In genomic region chr5:180787711-180788431, GRCh38 we compare ENCODE assay signal across 12 cellular contexts. TPM values are rescaled to one million over a fixed set of nuclear protein-coding genes. Genes with fewer than 3 reads are reported as not detected.
DNase-seq lines count a peak whose midpoint lies in the region; ATAC-seq and TF ChIP-seq lines count a peak whose summit lies in the region.
"Had no signal": no experiment of that assay in that cellular context is flagged by ENCODE, and none has a peak within 500 bp of the region (broad histone marks: within the 10 kb centered on the region; RNA-seq: fewer than 3 reads in every experiment).

No MANE protein-coding gene starts in this region.

- no peaks in the 10 kb centered on the region for H3K9me3 Mint-ChIP-seq in activated naive CD8-positive, alpha-beta T cell (ENCODE audit: low read depth)
- H3K9me3 Mint-ChIP-seq in activated naive CD8-positive, alpha-beta T cell treated with anti-CD3 and anti-CD28 coated beads, Interleukin-2, amount 50 U/mL, for 24 hours, result no peaks in the 10 kb centered on the region
- H3K9me3 Mint-ChIP-seq in activated naive CD8-positive, alpha-beta T cell treated with anti-CD3 and anti-CD28 coated beads, Interleukin-2, amount 10 ng/mL, durations not matched to agents 7 days and 5 days, result no peaks in the 10 kb centered on the region
- no peaks in the 10 kb centered on the region for H3K9me3 Mint-ChIP-seq in type B pancreatic cell
- H3K9me3 Mint-ChIP-seq: central memory CD8-positive, alpha-beta T cell had no signal

- ATAC-seq in activated naive CD8-positive, alpha-beta T cell treated with anti-CD3 and anti-CD28 coated beads, Interleukin-2, amount 50 U/mL, for 24 hours, result no peak
- no peak for ATAC-seq in activated naive CD8-positive, alpha-beta T cell treated with anti-CD3 and anti-CD28 coated beads, Interleukin-2, amount 10 ng/mL, durations not matched to agents 7 days and 5 days (ENCODE audit: low read depth)
- no peak for ATAC-seq in HG03378 (IDR thresholded peaks at IDR 0.05; ENCODE audit: unreplicated experiment)

- WGBS in mesenchymal stem cell, result 89% methylated on average over 20 of the region's 20 CpGs

- H3K27me3 ChIP-seq in mesenchymal stem cell (ENCODE audit: control insufficient read depth in 1 of 2, insufficient read depth in 1 of 2, low read length in 2 of 2), result no peaks in the 10 kb centered on the region
- H3K27me3 ChIP-seq: tibial artery had no signal

- H3K4me1 ChIP-seq in mesenchymal stem cell (ENCODE audit: control insufficient read depth, insufficient read depth, low read depth, low read length), result peaks cover 41% of the 10 kb centered on the region

- H3K4me3 Mint-ChIP-seq in activated naive CD8-positive, alpha-beta T cell, result no peak overlapping the region
- H3K4me3 Mint-ChIP-seq in activated naive CD8-positive, alpha-beta T cell treated with anti-CD3 and anti-CD28 coated beads, Interleukin-2, amount 50 U/mL, for 24 hours, result no peak overlapping the region
- H3K4me3 Mint-ChIP-seq in activated naive CD8-positive, alpha-beta T cell treated with anti-CD3 and anti-CD28 coated beads, Interleukin-2, amount 10 ng/mL, durations not matched to agents 7 days and 5 days, result no peak overlapping the region
- H3K4me3 Mint-ChIP-seq in type B pancreatic cell, result no peak overlapping the region
- H3K4me3 Mint-ChIP-seq: central memory CD8-positive, alpha-beta T cell had no signal

- H3K36me3 Mint-ChIP-seq in activated naive CD8-positive, alpha-beta T cell, result no peaks in the 10 kb centered on the region
- peaks cover 8% of the 10 kb centered on the region for H3K36me3 Mint-ChIP-seq in activated naive CD8-positive, alpha-beta T cell treated with anti-CD3 and anti-CD28 coated beads, Interleukin-2, amount 50 U/mL, for 24 hours (ENCODE audit: low read depth)
- peaks cover 9% of the 10 kb centered on the region for H3K36me3 Mint-ChIP-seq in activated naive CD8-positive, alpha-beta T cell treated with anti-CD3 and anti-CD28 coated beads, Interleukin-2, amount 10 ng/mL, durations not matched to agents 7 days and 5 days
- H3K36me3 Mint-ChIP-seq in type B pancreatic cell, result peaks cover 7% of the 10 kb centered on the region

- peak overlapping the region; percentile 80 for H3K9ac ChIP-seq in mesenchymal stem cell (ENCODE audit: low read length)

- H2AK5ac ChIP-seq in mesenchymal stem cell (ENCODE audit: low read length, severe bottlenecking), result peak overlapping the region; percentile 99

- no peaks in the 10 kb centered on the region for H3K27me3 Mint-ChIP-seq in activated naive CD8-positive, alpha-beta T cell
- no peaks in the 10 kb centered on the region for H3K27me3 Mint-ChIP-seq in activated naive CD8-positive, alpha-beta T cell treated with anti-CD3 and anti-CD28 coated beads, Interleukin-2, amount 50 U/mL, for 24 hours
- no peaks in the 10 kb centered on the region for H3K27me3 Mint-ChIP-seq in activated naive CD8-positive, alpha-beta T cell treated with anti-CD3 and anti-CD28 coated beads, Interleukin-2, amount 10 ng/mL, durations not matched to agents 7 days and 5 days
- H3K27me3 Mint-ChIP-seq in type B pancreatic cell, result no peaks in the 10 kb centered on the region
- H3K27me3 Mint-ChIP-seq: central memory CD8-positive, alpha-beta T cell had no signal

- peak overlapping the region in 1 of 2 experiments; percentile 85 for H3K23ac ChIP-seq in mesenchymal stem cell (ENCODE audit: low read length in 2 of 2)

- peak overlapping the region in 1 of 2 experiments; percentile 72 for H2BK12ac ChIP-seq in mesenchymal stem cell (ENCODE audit: low read length in 2 of 2)

- H3K36me3 ChIP-seq in mesenchymal stem cell (ENCODE audit: control insufficient read depth in 1 of 2, insufficient read depth in 2 of 2, low read depth in 1 of 2, low read length in 2 of 2), result peaks cover 45 to 55% of the 10 kb centered on the region in 2 experiments

- peak overlapping the region; percentile 94 for H2BK5ac ChIP-seq in mesenchymal stem cell (ENCODE audit: low read depth, low read length, poor library complexity, severe bottlenecking)

- H3K27ac ChIP-seq in mesenchymal stem cell (ENCODE audit: low read length, poor library complexity, severe bottlenecking), result peak overlapping the region; percentile 99

- POLR2A ChIA-PET in activated naive CD8-positive, alpha-beta T cell treated with anti-CD3 and anti-CD28 coated beads, Interleukin-2, amount 10 ng/mL, durations not matched to agents 7 days and 5 days (lab: Charles Lee), result no interaction called here

- no peak overlapping the region for H3K4ac ChIP-seq in mesenchymal stem cell (ENCODE audit: low read depth in 1 of 2, low read length in 2 of 2)

- no peak for TF ChIP-seq CTCF in type B pancreatic cell (conservative IDR thresholded peaks at IDR 0.05)

- peaks cover 37% of the 10 kb centered on the region for H3K4me1 Mint-ChIP-seq in activated naive CD8-positive, alpha-beta T cell (ENCODE audit: low read depth)
- peaks cover 14% of the 10 kb centered on the region for H3K4me1 Mint-ChIP-seq in activated naive CD8-positive, alpha-beta T cell treated with anti-CD3 and anti-CD28 coated beads, Interleukin-2, amount 50 U/mL, for 24 hours
- peaks cover 24% of the 10 kb centered on the region for H3K4me1 Mint-ChIP-seq in activated naive CD8-positive, alpha-beta T cell treated with anti-CD3 and anti-CD28 coated beads, Interleukin-2, amount 10 ng/mL, durations not matched to agents 7 days and 5 days
- H3K4me1 Mint-ChIP-seq in type B pancreatic cell (ENCODE audit: unreplicated experiment), result peaks cover 26% of the 10 kb centered on the region

- H2BK15ac ChIP-seq in mesenchymal stem cell (ENCODE audit: low read depth, poor library complexity, severe bottlenecking), result no peak overlapping the region

- H3K79me1 ChIP-seq in mesenchymal stem cell (replicated peaks; ENCODE audit: low read length, poor library complexity, severe bottlenecking), result peaks cover 14% of the 10 kb centered on the region

- no peak overlapping the region for H3K14ac ChIP-seq in mesenchymal stem cell (ENCODE audit: low read length in 2 of 2)

- no peak for DNase-seq in activated naive CD8-positive, alpha-beta T cell treated with anti-CD3 and anti-CD28 coated beads, Interleukin-2, amount 50 U/mL, for 24 hours
- no peak for DNase-seq in activated naive CD8-positive, alpha-beta T cell treated with anti-CD3 and anti-CD28 coated beads, Interleukin-2, amount 10 ng/mL, durations not matched to agents 7 days and 5 days
- DNase-seq in mesenchymal stem cell (peak; percentile 33), type B pancreatic cell (ENCODE audit: extremely low spot score, unreplicated experiment) (no peak), mucosa of gallbladder (ENCODE audit: low spot score) (no peak), MV-4-11 (lab: John Stamatoyannopoulos, UW) (no peak)
- DNase-seq: NCI-H526, tibial artery had no signal

- H3K4me2 ChIP-seq in mesenchymal stem cell (ENCODE audit: low read length, poor library complexity, severe bottlenecking), result peak overlapping the region; percentile 11

- H4K91ac ChIP-seq in mesenchymal stem cell (ENCODE audit: low read length), result no peak overlapping the region

- H3K18ac ChIP-seq in mesenchymal stem cell (ENCODE audit: low read depth in 1 of 2, low read length in 2 of 2), result no peak overlapping the region

- H2BK120ac ChIP-seq in mesenchymal stem cell (ENCODE audit: low read depth, low read length), result no peak overlapping the region

- no peaks in the 10 kb centered on the region for H3K9me3 ChIP-seq in mesenchymal stem cell (ENCODE audit: control insufficient read depth, low read length)
- H3K9me3 ChIP-seq: tibial artery had no signal

- no peak overlapping the region for H4K8ac ChIP-seq in mesenchymal stem cell (ENCODE audit: low read length)

- peak overlapping the region; percentile 75 for H3K27ac Mint-ChIP-seq in activated naive CD8-positive, alpha-beta T cell
- no peak overlapping the region for H3K27ac Mint-ChIP-seq in activated naive CD8-positive, alpha-beta T cell treated with anti-CD3 and anti-CD28 coated beads, Interleukin-2, amount 50 U/mL, for 24 hours
- H3K27ac Mint-ChIP-seq in activated naive CD8-positive, alpha-beta T cell treated with anti-CD3 and anti-CD28 coated beads, Interleukin-2, amount 10 ng/mL, durations not matched to agents 7 days and 5 days, result peak overlapping the region; percentile 77
- H3K27ac Mint-ChIP-seq in type B pancreatic cell, result peak overlapping the region; percentile 79

- no peak overlapping the region for H2AFZ ChIP-seq in mesenchymal stem cell (ENCODE audit: low read depth, low read length)

- no peak overlapping the region for H3K4me3 ChIP-seq in mesenchymal stem cell (ENCODE audit: insufficient read depth in 1 of 2, low read depth in 1 of 2, low read length in 2 of 2)
- H3K4me3 ChIP-seq: tibial artery had no signal

RNA-seq across cellular contexts. Expression of gene MGAT1, which starts 14.7 kb away (rescaled TPM):
- total RNA-seq in activated naive CD8-positive, alpha-beta T cell treated with anti-CD3 and anti-CD28 coated beads, Interleukin-2, amount 10 ng/mL, durations not matched to agents 7 days and 5 days, result 100 to 1,000 TPM; 177 to 186 TPM
- 103 TPM for polyA plus RNA-seq in mesenchymal stem cell (2013, experiment 1 of 2)
- 105 TPM for polyA plus RNA-seq in mesenchymal stem cell (2013, experiment 2 of 2)
- 74.8 and 93.4 TPM in 2 replicates for total RNA-seq in type B pancreatic cell (ENCODE audit: low replicate concordance)
- 145 TPM for total RNA-seq in mucosa of gallbladder

RNA-seq across cellular contexts. Expression of gene OR2Y1, which starts 48.0 kb away (rescaled TPM):
- total RNA-seq in activated naive CD8-positive, alpha-beta T cell treated with anti-CD3 and anti-CD28 coated beads, Interleukin-2, amount 10 ng/mL, durations not matched to agents 7 days and 5 days, result not detected
- polyA plus RNA-seq in mesenchymal stem cell (2013, experiment 1 of 2), result not detected
- polyA plus RNA-seq in mesenchymal stem cell (2013, experiment 2 of 2), result not detected
- total RNA-seq in type B pancreatic cell (ENCODE audit: low replicate concordance) (not detected in 2 replicates), mucosa of gallbladder (not detected)
- total RNA-seq: glomerular endothelial cell had no signal
